In the genomic region with DNA sequence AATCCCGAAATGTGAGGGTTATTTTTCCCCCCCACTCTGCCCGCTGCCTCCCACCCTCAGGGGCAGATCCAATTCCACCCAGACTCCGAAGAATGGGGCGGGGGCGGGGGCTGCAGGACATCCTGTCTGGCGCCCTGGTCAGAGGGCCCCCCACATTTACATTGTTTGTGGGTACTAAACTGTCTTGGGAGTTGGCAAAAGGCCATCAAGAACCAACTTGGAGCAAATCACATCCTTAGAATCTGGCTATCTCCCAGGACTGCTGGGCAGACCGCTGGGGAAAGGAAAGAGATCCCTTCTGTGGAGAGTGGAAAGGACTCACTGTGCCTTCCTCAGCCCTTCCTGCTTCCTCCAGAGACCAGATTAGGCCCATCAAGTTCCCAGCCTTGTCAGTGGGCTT, we compare ENCODE assay signal across 10 cellular contexts. TPM values are rescaled to one million over a fixed set of nuclear protein-coding genes. Genes with fewer than 3 reads are reported as not detected.
DNase-seq lines count a peak whose midpoint lies in the region; ATAC-seq and TF ChIP-seq lines count a peak whose summit lies in the region.
"Had no signal": no experiment of that assay in that cellular context is flagged by ENCODE, and none has a peak within 500 bp of the region (broad histone marks: within the 10 kb centered on the region; RNA-seq: fewer than 3 reads in every experiment).

No MANE protein-coding gene starts in this region.

- H3K79me2 ChIP-seq in ACC112 (ENCODE audit: control insufficient read depth, insufficient read depth, low read length, unreplicated experiment): peaks cover 80% of the 10 kb centered on the region

- no peak overlapping the region for H2BK15ac ChIP-seq in neuronal stem cell (ENCODE audit: low read length)

- intact Hi-C loops in Panc1 (cut with micrococcal nuclease; ENCODE audit: unreplicated experiment) (no loop called here), esophagus muscularis mucosa (cut with DNase I) (loop anchor here (5.0 kb wide), 1 partner anchor 102 kb away; no protein-coding TSS in a partner anchor)

- no peak for DNase-seq in Panc1 (ENCODE audit: low read depth, low spot score)
- no peak for DNase-seq in esophagus muscularis mucosa (ENCODE audit: extremely low spot score)
- no peak for DNase-seq in neuronal stem cell (ENCODE audit: low spot score)
- DNase-seq in kidney tubule cell (ENCODE audit: low spot score): no peak
- no peak for DNase-seq in HEK293T (ENCODE audit: extremely low spot score)
- DNase-seq: ACHN; activated CD8-positive, alpha-beta T cell treated with anti-CD3 and anti-CD28 coated beads for 36 hours had no signal

- peaks cover 7% of the 10 kb centered on the region; the same call in 1 of the 2 replicates for H3K36me3 ChIP-seq in ACC112 (ENCODE audit: insufficient read depth, low read length)
- no peaks in the 10 kb centered on the region for H3K36me3 ChIP-seq in Panc1 (ENCODE audit: control insufficient read depth, insufficient read depth, low read length)
- H3K36me3 ChIP-seq in esophagus muscularis mucosa: peaks cover 0 to 16% (median 0%) of the 10 kb centered on the region in 4 donors
- no peaks in the 10 kb centered on the region for H3K36me3 ChIP-seq in neuronal stem cell (replicated peaks in 1 of 2; ENCODE audit: control insufficient read depth in 2 of 2, insufficient read depth in 2 of 2, low read length in 2 of 2)

- no peak for TF ChIP-seq CTCF in Panc1 (IDR thresholded peaks at IDR 0.05)
- no peak for TF ChIP-seq CTCF in esophagus muscularis mucosa (IDR thresholded peaks at IDR 0.05)

- no TSS peak for BruUV-seq in Panc1 (replicated peaks; lab: Mats Ljungman, UMichigan)

- H4K8ac ChIP-seq in neuronal stem cell (ENCODE audit: low read depth, low read length): no peak overlapping the region

- no peak overlapping the region for H2BK12ac ChIP-seq in neuronal stem cell (ENCODE audit: low read length)

- H3K14ac ChIP-seq in neuronal stem cell (ENCODE audit: low read length): no peak overlapping the region

- no peak overlapping the region for H3K23ac ChIP-seq in neuronal stem cell (ENCODE audit: low read depth, low read length, poor library complexity)

- TF ChIP-seq EP300 in esophagus muscularis mucosa (IDR thresholded peaks at IDR 0.05): no peak

- H3K4me1 ChIP-seq in ACC112 (ENCODE audit: control insufficient read depth, insufficient read depth, low read length, unreplicated experiment) (peaks cover 72% of the 10 kb centered on the region), Panc1 (ENCODE audit: control insufficient read depth, insufficient read depth, low read length) (peaks cover 11% of the 10 kb centered on the region), esophagus muscularis mucosa (peaks cover 43 to 72% (median 65%) of the 10 kb centered on the region in 4 donors), neuronal stem cell (ENCODE audit: control insufficient read depth in 2 of 2, insufficient read depth in 1 of 2, low read depth in 1 of 2, low read length in 2 of 2) (peaks cover 15 to 41% of the 10 kb centered on the region in 2 donors)

- H2BK120ac ChIP-seq in neuronal stem cell (ENCODE audit: low read depth, low read length): no peak overlapping the region

- H2BK5ac ChIP-seq in neuronal stem cell (ENCODE audit: low read length): no peak overlapping the region

- CTCF ChIA-PET in Panc1 (lab: Charles Lee): no interaction called here
- CTCF ChIA-PET in HEK293T (lab: Yijun Ruan, JAX): interaction anchor here (1.6 kb wide), 1 partner anchor 13 kb away, joined by 5 read pairs; no protein-coding TSS in a partner anchor

- peak overlapping the region; percentile 99 for H3K27ac ChIP-seq in ACC112 (ENCODE audit: low read depth, low read length)
- H3K27ac ChIP-seq in Panc1 (ENCODE audit: low read length): peak overlapping the region; percentile 54; the same call in 1 of the 2 replicates
- peak overlapping the region; percentile 77 to 88 (median 86) for H3K27ac ChIP-seq in esophagus muscularis mucosa (replicated peaks in 1 of 4)
- H3K27ac ChIP-seq in neuronal stem cell (replicated peaks; ENCODE audit: low read length): no peak overlapping the region

- WGBS in esophagus muscularis mucosa: 83% methylated on average over 2 of the region's 7 CpGs
- WGBS in neuronal stem cell (ENCODE audit: extremely low coverage in 2 of 2, insufficient read length in 2 of 2, insufficient replicate concordance in 1 of 2), 2 donors: no CpG with 5 or more reads among the region's 7 CpGs

- TF ChIP-seq POLR2A in esophagus muscularis mucosa (IDR thresholded peaks at IDR 0.05; ENCODE audit: low read depth): no peak

- POLR2A ChIA-PET in Panc1 (lab: Charles Lee) (no interaction called here), HEK293T (lab: Yijun Ruan, JAX) (no interaction called here)

- no peak overlapping the region for H3K9ac ChIP-seq in neuronal stem cell (ENCODE audit: low read depth, low read length, poor library complexity)

- in situ Hi-C loops in Panc1 (cut with HindIII; ENCODE audit: low pct_unique_long_range_greater_than_20kb, low sequenced_read_pairs): no loop called here

- no peak overlapping the region for H2AK5ac ChIP-seq in neuronal stem cell (ENCODE audit: low read depth, low read length)

- H2AFZ ChIP-seq in ACC112 (ENCODE audit: low read length, unreplicated experiment) (no peak overlapping the region), neuronal stem cell (ENCODE audit: low read length) (no peak overlapping the region)

- no peak overlapping the region for H4K91ac ChIP-seq in neuronal stem cell (ENCODE audit: low read depth, low read length, poor library complexity)

- H3K4me3 ChIP-seq in ACC112 (ENCODE audit: low read depth, low read length): peak overlapping the region; percentile 95
- H3K4me3 ChIP-seq in Panc1 (ENCODE audit: low read depth in 2 of 2, low read length in 2 of 2): no peak overlapping the region
- H3K4me3 ChIP-seq in esophagus muscularis mucosa: peak overlapping the region; percentile 52 to 64 (median 58)
- no peak overlapping the region for H3K4me3 ChIP-seq in neuronal stem cell (ENCODE audit: low read length in 2 of 2)

- ATAC-seq in Panc1 (no peak), HG03571 (IDR thresholded peaks at IDR 0.05; ENCODE audit: unreplicated experiment) (no peak), GM18873 (IDR thresholded peaks at IDR 0.05; ENCODE audit: low FRiP score, unreplicated experiment) (no peak)
- ATAC-seq: activated CD8-positive, alpha-beta T cell treated with anti-CD3 and anti-CD28 coated beads for 36 hours had no signal

- H3K4me2 ChIP-seq in neuronal stem cell (ENCODE audit: insufficient read depth, low read length, poor library complexity, severe bottlenecking): no peak overlapping the region

- H3K9me3 ChIP-seq in Panc1 (ENCODE audit: control insufficient read depth, insufficient read depth, low read depth, low read length) (no peaks in the 10 kb centered on the region), esophagus muscularis mucosa (no peaks in the 10 kb centered on the region), neuronal stem cell (replicated peaks in 1 of 2; ENCODE audit: control insufficient read depth in 2 of 2, insufficient read depth in 1 of 2, low read depth in 1 of 2, low read length in 2 of 2) (no peaks in the 10 kb centered on the region)

- peak overlapping the region; percentile 19 for H3K18ac ChIP-seq in neuronal stem cell (ENCODE audit: low read length)

- no peaks in the 10 kb centered on the region for H3K27me3 ChIP-seq in ACC112 (ENCODE audit: insufficient read depth, low read length)
- H3K27me3 ChIP-seq in Panc1 (ENCODE audit: control insufficient read depth, insufficient read depth, low read length): no peaks in the 10 kb centered on the region
- peaks cover 0 to 13% (median 0%) of the 10 kb centered on the region in 4 donors for H3K27me3 ChIP-seq in esophagus muscularis mucosa
- H3K27me3 ChIP-seq in neuronal stem cell (ENCODE audit: control insufficient read depth in 3 of 3, insufficient read depth in 3 of 3, low read depth in 1 of 3, low read length in 3 of 3): no peaks in the 10 kb centered on the region

- H3K79me1 ChIP-seq in neuronal stem cell (ENCODE audit: low read depth, low read length): no peaks in the 10 kb centered on the region

- peak overlapping the region; percentile 68 for H3K4ac ChIP-seq in neuronal stem cell (ENCODE audit: low read length)

TF ChIP-seq in HEK293T, 16 proteins besides CTCF, POLR2A, EP300 and RAD21:
- no peak for TF ChIP-seq FOXA1 (IDR thresholded peaks at IDR 0.05)
- TF ChIP-seq L3MBTL2 (conservative IDR thresholded peaks at IDR 0.05): no peak
- TF ChIP-seq FOXK2 (IDR thresholded peaks at IDR 0.05): no peak
- no peak for TF ChIP-seq BHLHE40 (IDR thresholded peaks at IDR 0.05; ENCODE audit: borderline replicate concordance)
- no peak for TF ChIP-seq FOXM1 (IDR thresholded peaks at IDR 0.05; ENCODE audit: borderline replicate concordance)
- no peak for TF ChIP-seq LEF1 (IDR thresholded peaks at IDR 0.05; ENCODE audit: borderline replicate concordance)
- TF ChIP-seq, protein P1, sequence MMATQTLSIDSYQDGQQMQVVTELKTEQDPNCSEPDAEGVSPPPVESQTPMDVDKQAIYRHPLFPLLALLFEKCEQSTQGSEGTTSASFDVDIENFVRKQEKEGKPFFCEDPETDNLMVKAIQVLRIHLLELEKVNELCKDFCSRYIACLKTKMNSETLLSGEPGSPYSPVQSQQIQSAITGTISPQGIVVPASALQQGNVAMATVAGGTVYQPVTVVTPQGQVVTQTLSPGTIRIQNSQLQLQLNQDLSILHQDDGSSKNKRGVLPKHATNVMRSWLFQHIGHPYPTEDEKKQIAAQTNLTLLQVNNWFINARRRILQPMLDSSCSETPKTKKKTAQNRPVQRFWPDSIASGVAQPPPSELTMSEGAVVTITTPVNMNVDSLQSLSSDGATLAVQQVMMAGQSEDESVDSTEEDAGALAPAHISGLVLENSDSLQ (IDR thresholded peaks at IDR 0.05): no peak

RNA-seq across cellular contexts. Expression of a gene that starts 2.4 kb away (rescaled TPM):
- total RNA-seq in Panc1 (2021; ENCODE audit: unreplicated experiment) (18.6 TPM), esophagus muscularis mucosa (100 to 1,000 TPM in 1 of 4 donors, 10 to 100 TPM in 3; 42.8 to 425 (median 63.0) TPM)
- polyA plus RNA-seq in Panc1 (2012; ENCODE audit: insufficient read length): 24.1 TPM
- 1.8 TPM for polyA plus RNA-seq in neuronal stem cell (2013, experiment 1 of 2)
- polyA plus RNA-seq in neuronal stem cell (2013, experiment 2 of 2): 1.7 TPM

Comparison
In these comparisons a context has a peak if more than half of its experiments do, and no peak if none do; other contexts are left out.
1. H3K4me3 ChIP-seq: peak in ACC112 (single experiment) and esophagus muscularis mucosa (4 of 4); none in Panc1 (0 of 2) and neuronal stem cell (0 of 2).